Comparison of ENCODE assay signal across 20 cellular contexts in the genomic region with DNA sequence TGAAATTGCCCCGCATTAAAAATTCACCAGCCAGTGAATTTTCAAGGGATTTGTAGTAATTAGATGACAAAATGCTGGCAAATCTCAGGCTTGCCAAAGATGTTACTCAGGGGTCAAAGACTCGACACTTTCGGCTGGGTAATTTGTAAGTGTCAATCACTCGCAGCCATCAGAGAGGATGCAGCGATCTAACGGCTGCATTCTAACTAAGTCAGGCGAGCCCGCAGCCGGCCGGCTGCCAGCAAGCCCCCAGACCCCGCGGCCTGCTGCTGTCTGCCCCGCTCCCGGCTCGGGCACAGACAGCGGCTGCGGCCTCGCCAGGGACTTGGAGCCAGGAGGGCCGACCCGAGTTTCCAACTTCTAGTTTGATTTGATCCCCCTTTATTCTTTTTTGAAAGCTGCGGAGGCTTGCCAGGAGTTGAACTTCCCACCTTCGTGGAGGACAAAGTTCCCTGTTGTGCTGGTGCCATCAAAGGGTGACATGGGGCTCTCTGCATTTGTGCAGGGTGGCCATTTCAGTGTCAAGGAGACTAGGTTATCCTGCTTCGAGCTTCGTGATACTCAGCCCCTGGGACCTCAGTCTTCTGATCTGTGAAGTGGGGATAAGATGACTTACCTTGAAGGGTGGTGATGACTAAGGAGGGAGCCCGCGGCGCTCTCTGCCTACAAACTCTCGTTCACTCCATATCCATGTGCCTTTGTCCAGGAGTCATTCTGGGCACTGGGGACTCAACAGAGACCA.
DNase-seq lines count a peak whose midpoint lies in the region; ATAC-seq and TF ChIP-seq lines count a peak whose summit lies in the region.
"Had no signal": no experiment of that assay in that cellular context is flagged by ENCODE, and none has a peak within 500 bp of the region (broad histone marks: within the 10 kb centered on the region; RNA-seq: fewer than 3 reads in every experiment).

No MANE protein-coding gene starts in this region.

- H3K9me3 ChIP-seq in endodermal cell (ENCODE audit: control insufficient read depth, low read length), result no peaks in the 10 kb centered on the region

- H3K4me1 Mint-ChIP-seq in endodermal cell, result peaks cover 12% of the 10 kb centered on the region
- H3K4me1 Mint-ChIP-seq: CD4-positive, CD25-positive, alpha-beta regulatory T cell had no signal

- H3K9me3 Mint-ChIP-seq in endodermal cell, result no peaks in the 10 kb centered on the region

- DNase-seq in DMS 273 (lab: John Stamatoyannopoulos, UW; ENCODE audit: unreplicated experiment), result peak; percentile 7
- no peak for DNase-seq in DMS 273 treated with DMSO at 0.1 percent for 48 hours (lab: John Stamatoyannopoulos, UW)
- peak; percentile 9 for DNase-seq in M059J (ENCODE audit: low read depth)
- peak; percentile 66 for DNase-seq in endodermal cell
- peak; percentile 76 for DNase-seq in posterior vena cava (ENCODE audit: low spot score)
- DNase-seq in T-helper 1 cell, result no peak
- no peak for DNase-seq in HUDEP-2 (lab: John Stamatoyannopoulos, UW; ENCODE audit: unreplicated experiment in 76 of 76)
- DNase-seq: CD4-positive, CD25-positive, alpha-beta regulatory T cell; COR-L47; DMS153; NCI-H1105 treated with DMSO at 0.1 percent for 48 hours; NCI-H187; NCI-H2107; NCI-H748 treated with DMSO at 0.1 percent for 48 hours; NK-92 treated with Interleukin-12 subunit alpha and Interleukin-12 subunit beta, amount 100 ng/mL, for 24 hours had no signal

- ATAC-seq in GM19397 (IDR thresholded peaks at IDR 0.05; ENCODE audit: unreplicated experiment), result no peak
- ATAC-seq: GM12878, Right ventricle myocardium inferior had no signal

- H3K27me3 ChIP-seq in endodermal cell (ENCODE audit: control insufficient read depth, insufficient read depth, low read length, poor library complexity, severe bottlenecking), result no peaks in the 10 kb centered on the region

- no peaks in the 10 kb centered on the region for H3K36me3 Mint-ChIP-seq in endodermal cell (ENCODE audit: low read depth)

- no peak overlapping the region for H3K4me3 Mint-ChIP-seq in endodermal cell

- H3K27me3 Mint-ChIP-seq in endodermal cell (ENCODE audit: insufficient read depth), result peaks cover 7% of the 10 kb centered on the region
- H3K27me3 Mint-ChIP-seq: CD4-positive, CD25-positive, alpha-beta regulatory T cell had no signal

- H3K4me1 ChIP-seq in endodermal cell (ENCODE audit: control insufficient read depth, insufficient read depth, low read length), result peaks cover 5% of the 10 kb centered on the region

- H3K9ac ChIP-seq in endodermal cell (ENCODE audit: extremely low read depth, low read length, poor library complexity, severe bottlenecking), result no peak overlapping the region

- peak overlapping the region; percentile 49 for H3K27ac ChIP-seq in endodermal cell (ENCODE audit: low read depth, low read length)
- H3K27ac ChIP-seq: 22Rv1, SK-N-MC had no signal

- H3K4me3 ChIP-seq in endodermal cell (ENCODE audit: low read length), result no peak overlapping the region
- H3K4me3 ChIP-seq: GM12878, SK-N-MC had no signal

- TF ChIP-seq CTCF in endodermal cell (conservative IDR thresholded peaks at IDR 0.05), result no peak

- intact Hi-C loops in posterior vena cava (cut with DNase I), result no loop called here

- WGBS in endodermal cell (ENCODE audit: insufficient coverage in 1 of 2, insufficient read length in 1 of 2), 2 experiments, result 68 to 83% methylated on average over 22 to 28 of the region's 28 CpGs

- no peaks in the 10 kb centered on the region for H3K36me3 ChIP-seq in endodermal cell (ENCODE audit: control insufficient read depth, insufficient read depth, low read length)

- H3K27ac Mint-ChIP-seq in endodermal cell, result no peak overlapping the region
- H3K27ac Mint-ChIP-seq: CD4-positive, CD25-positive, alpha-beta regulatory T cell had no signal

Comparison
In these comparisons a context has a peak if more than half of its experiments do, and no peak if none do; other contexts are left out.
1. DNase-seq: peak in DMS 273 (single experiment), M059J (single experiment), endodermal cell (single experiment) and posterior vena cava (single experiment); none in DMS 273 treated with DMSO at 0.1 percent for 48 hours (single experiment), T-helper 1 cell (0 of 5) and HUDEP-2 (0 of 76).